ENCODE assay signal across 40 cellular contexts in genomic region chr10:125555267-125555666, GRCh38.
"Had no signal": no experiment of that assay in that cellular context is flagged by ENCODE, and none has a peak within 500 bp of the region (broad histone marks: within the 10 kb centered on the region; RNA-seq: fewer than 3 reads in every experiment).

No MANE protein-coding gene starts in this region.

- H3K9me3 Mint-ChIP-seq: activated CD4-positive, alpha-beta T cell treated with anti-CD3 and anti-CD28 coated beads, Interleukin-2, amount 10 ng/mL, durations not matched to agents 7 days and 5 days; activated T-helper 17 cell treated with anti-CD3 and anti-CD28 coated beads, Interleukin-2, amount 50 U/mL, for 72 hours; central memory CD8-positive, alpha-beta T cell; T-helper 1 cell treated with Interleukin-12 subunit alpha and Interleukin-12 subunit beta and Interleukin-4 antibody, amounts not matched to agents 30 μg/mL and 1 μg/mL, for 36 hours; T-helper 2 cell treated with Interferon-gamma antibody and Interleukin-4, amounts not matched to agents 5 μg/mL and 100 μg/mL, for 36 hours had no signal

- ATAC-seq: activated CD4-positive, alpha-beta T cell treated with anti-CD3 and anti-CD28 coated beads for 36 hours; activated CD4-positive, CD25-positive, alpha-beta regulatory T cell treated with anti-CD3 and anti-CD28 coated beads, Interleukin-2, amount 50 U/mL, for 24 hours; activated T-cell treated with anti-CD3 and anti-CD28 coated beads, Interleukin-2, amount 50 U/mL, for 72 hours; activated T-helper 17 cell treated with anti-CD3 and anti-CD28 coated beads, Interleukin-2, amount 50 U/mL, for 72 hours; PC-3 had no signal

- H3K27ac Mint-ChIP-seq: activated CD4-positive, alpha-beta T cell treated with anti-CD3 and anti-CD28 coated beads for 36 hours; activated CD4-positive, alpha-beta T cell treated with anti-CD3 and anti-CD28 coated beads, Interleukin-2, amount 10 ng/mL, durations not matched to agents 7 days and 5 days; activated naive CD8-positive, alpha-beta T cell treated with anti-CD3 and anti-CD28 coated beads for 36 hours; activated T-cell treated with anti-CD3 and anti-CD28 coated beads, Interleukin-2, amount 50 U/mL, for 72 hours; activated T-helper 17 cell treated with anti-CD3 and anti-CD28 coated beads, Interleukin-2, amount 50 U/mL, for 72 hours; T-helper 1 cell treated with Interleukin-12 subunit alpha and Interleukin-12 subunit beta and Interleukin-4 antibody, amounts not matched to agents 30 μg/mL and 1 μg/mL, for 36 hours; T-helper 2 cell treated with Interferon-gamma antibody and Interleukin-4, amounts not matched to agents 5 μg/mL and 100 μg/mL, for 36 hours had no signal

- H3K4me1 Mint-ChIP-seq: activated CD4-positive, alpha-beta T cell treated with anti-CD3 and anti-CD28 coated beads for 36 hours; activated T-helper 17 cell treated with anti-CD3 and anti-CD28 coated beads, Interleukin-2, amount 50 U/mL, for 72 hours had no signal

- DNase-seq: activated CD4-positive, alpha-beta T cell treated with anti-CD3 and anti-CD28 coated beads for 36 hours; activated CD4-positive, alpha-beta T cell treated with anti-CD3 and anti-CD28 coated beads, Interleukin-2, amount 10 ng/mL, durations not matched to agents 7 days and 5 days; activated CD4-positive, alpha-beta T cell treated with anti-CD3 and anti-CD28 coated beads, Interleukin-2, amount 50 U/mL, for 48 hours; activated CD8-positive, alpha-beta memory T cell treated with anti-CD3 and anti-CD28 coated beads, Interleukin-2, amount 50 U/mL, for 4 hours; activated effector memory CD4-positive, alpha-beta T cell treated with anti-CD3 and anti-CD28 coated beads, Interleukin-2, amount 50 U/mL, for 16 hours; activated naive CD4-positive, alpha-beta T cell; activated naive CD4-positive, alpha-beta T cell treated with anti-CD3 and anti-CD28 coated beads, Interleukin-2, amount 50 U/mL, for 16 hours; activated naive CD8-positive, alpha-beta T cell treated with anti-CD3 and anti-CD28 coated beads for 36 hours; activated T-cell treated with anti-CD3 and anti-CD28 coated beads for 4 hours; activated T-cell treated with anti-CD3 and anti-CD28 coated beads, Interleukin-2, amount 50 U/mL, for 72 hours; amniotic stem cell; aorta; brain microvascular endothelial cell; Kasumi-1; KG1; MG63; NCI-H1048; NCI-H1105 treated with DMSO at 0.1 percent for 48 hours; NCI-H1436 treated with DMSO at 0.1 percent for 48 hours; NCI-H1694 treated with DMSO at 0.1 percent for 48 hours; NCI-H2029 treated with DMSO at 0.1 percent for 48 hours; NCI-H2107; NCI-H2171; NCI-H510A; NCI-H526; NCI-H748 treated with DMSO at 0.1 percent for 48 hours; NK-92 treated with Interleukin-12 subunit alpha and Interleukin-12 subunit beta, amount 100 ng/mL, for 24 hours; PC-3; Peyer's patch; RPMI8226; SHP77 treated with DMSO at 0.1 percent for 48 hours; SK-N-SH had no signal

- H3K27me3 ChIP-seq: brain microvascular endothelial cell, cardiac muscle cell, Peyer's patch had no signal

- H3K27me3 Mint-ChIP-seq: activated CD4-positive, alpha-beta T cell treated with anti-CD3 and anti-CD28 coated beads, Interleukin-2, amount 10 ng/mL, durations not matched to agents 7 days and 5 days had no signal

- H3K4me1 ChIP-seq: Peyer's patch, SJSA1 had no signal

- H3K27ac ChIP-seq: brain microvascular endothelial cell, cardiac muscle cell, Peyer's patch, SJSA1 had no signal

- H3K4me3 Mint-ChIP-seq: activated CD4-positive, alpha-beta T cell treated with anti-CD3 and anti-CD28 coated beads for 36 hours; activated CD4-positive, alpha-beta T cell treated with anti-CD3 and anti-CD28 coated beads, Interleukin-2, amount 10 ng/mL, durations not matched to agents 7 days and 5 days; activated naive CD8-positive, alpha-beta T cell treated with anti-CD3 and anti-CD28 coated beads for 36 hours; activated T-cell treated with anti-CD3 and anti-CD28 coated beads, Interleukin-2, amount 50 U/mL, for 72 hours; activated T-helper 17 cell treated with anti-CD3 and anti-CD28 coated beads, Interleukin-2, amount 50 U/mL, for 72 hours; central memory CD8-positive, alpha-beta T cell; T-helper 1 cell treated with Interleukin-12 subunit alpha and Interleukin-12 subunit beta and Interleukin-4 antibody, amounts not matched to agents 30 μg/mL and 1 μg/mL, for 36 hours; T-helper 2 cell treated with Interferon-gamma antibody and Interleukin-4, amounts not matched to agents 5 μg/mL and 100 μg/mL, for 36 hours had no signal

- H3K4me3 ChIP-seq: cardiac muscle cell, MG63, Peyer's patch, SJSA1 had no signal

- H3K9me3 ChIP-seq: MG63, Peyer's patch, SJSA1, SK-N-SH had no signal

- H3K36me3 ChIP-seq: brain microvascular endothelial cell, cardiac muscle cell, MG63, Peyer's patch, SJSA1 had no signal

- H3K36me3 Mint-ChIP-seq: activated naive CD8-positive, alpha-beta T cell treated with anti-CD3 and anti-CD28 coated beads for 36 hours had no signal

- FAIRE-seq: TTC549 had no signal
